Comparison of ENCODE assay signal across 1 cellular context in the genomic region with DNA sequence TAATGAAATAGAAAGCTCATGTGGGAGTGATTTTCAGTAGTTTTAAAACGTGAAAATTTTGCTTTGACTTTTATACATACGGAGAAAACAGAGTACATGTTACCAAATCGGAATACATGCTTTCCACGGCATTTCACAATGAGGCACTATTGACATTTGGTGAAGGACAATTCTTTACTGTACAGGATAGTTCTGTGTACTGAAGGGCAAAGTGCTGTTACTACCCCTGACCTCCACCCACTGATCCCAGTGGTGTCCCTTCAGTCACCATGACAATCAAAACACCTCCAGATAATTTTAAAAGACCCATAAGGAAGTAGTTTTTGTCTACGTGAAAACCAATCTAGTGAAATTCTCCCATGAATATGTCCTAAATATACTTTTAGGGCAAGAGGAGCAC.
TF ChIP-seq lines count a peak whose summit lies in the region.

No MANE protein-coding gene starts in this region.

TF ChIP-seq in HepG2, 621 proteins besides CTCF, POLR2A, EP300 and RAD21 (continued from another document and continues in another):
- TF ChIP-seq, protein P1, sequence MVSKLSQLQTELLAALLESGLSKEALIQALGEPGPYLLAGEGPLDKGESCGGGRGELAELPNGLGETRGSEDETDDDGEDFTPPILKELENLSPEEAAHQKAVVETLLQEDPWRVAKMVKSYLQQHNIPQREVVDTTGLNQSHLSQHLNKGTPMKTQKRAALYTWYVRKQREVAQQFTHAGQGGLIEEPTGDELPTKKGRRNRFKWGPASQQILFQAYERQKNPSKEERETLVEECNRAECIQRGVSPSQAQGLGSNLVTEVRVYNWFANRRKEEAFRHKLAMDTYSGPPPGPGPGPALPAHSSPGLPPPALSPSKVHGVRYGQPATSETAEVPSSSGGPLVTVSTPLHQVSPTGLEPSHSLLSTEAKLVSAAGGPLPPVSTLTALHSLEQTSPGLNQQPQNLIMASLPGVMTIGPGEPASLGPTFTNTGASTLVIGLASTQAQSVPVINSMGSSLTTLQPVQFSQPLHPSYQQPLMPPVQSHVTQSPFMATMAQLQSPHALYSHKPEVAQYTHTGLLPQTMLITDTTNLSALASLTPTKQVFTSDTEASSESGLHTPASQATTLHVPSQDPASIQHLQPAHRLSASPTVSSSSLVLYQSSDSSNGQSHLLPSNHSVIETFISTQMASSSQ (IDR thresholded peaks at IDR 0.05; ENCODE audit: low read depth) = peak; percentile 41; the same call in 1 of the 2 replicates
- TF ChIP-seq, protein P1 (CRISPR knock-in tag; IDR thresholded peaks at IDR 0.05; ENCODE audit: borderline replicate concordance) = no peak
- TF ChIP-seq ZNF138 (CRISPR knock-in tag; IDR thresholded peaks at IDR 0.05; ENCODE audit: low read depth) (no peak), TRIM24 (CRISPR knock-in tag; IDR thresholded peaks at IDR 0.05) (0 out of 2 replicates have a peak, but pooled peaks have one; percentile 53), KDM6A (CRISPR knock-in tag; IDR thresholded peaks at IDR 0.05; ENCODE audit: low read depth) (peak; percentile 72; the same call in 1 of the 2 replicates), ESRRA (CRISPR knock-in tag; IDR thresholded peaks at IDR 0.05; ENCODE audit: low read depth) (peak; percentile 94), HOXA5 (CRISPR knock-in tag; IDR thresholded peaks at IDR 0.05) (0 out of 2 replicates have a peak, but pooled peaks have one; percentile 47), HMG20A (CRISPR knock-in tag; IDR thresholded peaks at IDR 0.05; ENCODE audit: borderline replicate concordance) (peak; percentile 89; the same call in 1 of the 2 replicates), ZNF616 (CRISPR knock-in tag; IDR thresholded peaks at IDR 0.05; ENCODE audit: low read depth) (no peak), MEF2D (CRISPR knock-in tag; IDR thresholded peaks at IDR 0.05) (0 out of 2 replicates have a peak, but pooled peaks have one; percentile 43), KAT8 (CRISPR knock-in tag; IDR thresholded peaks at IDR 0.05) (0 out of 2 replicates have a peak, but pooled peaks have one; percentile 39), RARA (CRISPR knock-in tag; IDR thresholded peaks at IDR 0.05) (peak; percentile 83), ZNF629 (CRISPR knock-in tag; conservative IDR thresholded peaks at IDR 0.05) (0 out of 2 replicates have a peak, but pooled peaks have one; percentile 17), ZNF124 (CRISPR knock-in tag; IDR thresholded peaks at IDR 0.05) (0 out of 2 replicates have a peak, but pooled peaks have one; percentile 28), SOX13 (IDR thresholded peaks at IDR 0.05) (peak; percentile 79), SOX13 (CRISPR knock-in tag; conservative IDR thresholded peaks at IDR 0.05 in 1 of 2, IDR thresholded peaks at IDR 0.05 in 1 of 2) (peak in 1 of 2 experiments; percentile 90; a peak in 2 of 4 replicates), ZNF121 (CRISPR knock-in tag; IDR thresholded peaks at IDR 0.05) (no peak), GABPA (IDR thresholded peaks at IDR 0.05; ENCODE audit: low read depth, low read length) (no peak), GABPA (CRISPR knock-in tag; IDR thresholded peaks at IDR 0.05; ENCODE audit: low read depth) (0 out of 2 replicates have a peak, but pooled peaks have one; percentile 11), PITX1 (CRISPR knock-in tag; IDR thresholded peaks at IDR 0.05) (0 out of 2 replicates have a peak, but pooled peaks have one; percentile 23), SP1 (IDR thresholded peaks at IDR 0.05) (no peak), SP1 (CRISPR knock-in tag; IDR thresholded peaks at IDR 0.05) (no peak), HOXA3 (CRISPR knock-in tag; IDR thresholded peaks at IDR 0.05) (peak; percentile 16; the same call in 1 of the 2 replicates), DPF2 (CRISPR knock-in tag; IDR thresholded peaks at IDR 0.05; ENCODE audit: borderline replicate concordance, low read depth) (peak; percentile 76), HDAC1 (CRISPR knock-in tag; IDR thresholded peaks at IDR 0.05) (peak; percentile 46; the same call in 1 of the 2 replicates), ZNF317 (CRISPR knock-in tag; IDR thresholded peaks at IDR 0.05) (0 out of 2 replicates have a peak, but pooled peaks have one; percentile 22), CEBPB (IDR thresholded peaks at IDR 0.05; ENCODE audit: borderline replicate concordance, low read depth, low read length) (peak; percentile 96), PAX8 (CRISPR knock-in tag; IDR thresholded peaks at IDR 0.05; ENCODE audit: borderline replicate concordance) (no peak), ETV5 (CRISPR knock-in tag; IDR thresholded peaks at IDR 0.05; ENCODE audit: borderline replicate concordance) (peak; percentile 45; the same call in 1 of the 2 replicates), RFX3 (CRISPR knock-in tag; IDR thresholded peaks at IDR 0.05) (peak; percentile 64), ZFP36L1 (CRISPR knock-in tag; IDR thresholded peaks at IDR 0.05) (0 out of 2 replicates have a peak, but pooled peaks have one; percentile 51), MED1 (CRISPR knock-in tag; IDR thresholded peaks at IDR 0.05) (peak; percentile 58), ELF3 (CRISPR knock-in tag; IDR thresholded peaks at IDR 0.05) (peak; percentile 73), SALL1 (CRISPR knock-in tag; IDR thresholded peaks at IDR 0.05) (peak; percentile 57; the same call in 1 of the 2 replicates), CBX2 (IDR thresholded peaks at IDR 0.05; ENCODE audit: low read depth, low read length) (0 out of 2 replicates have a peak, but pooled peaks have one; percentile 16), CBX2 (CRISPR knock-in tag; IDR thresholded peaks at IDR 0.05; ENCODE audit: low read depth) (no peak), NR2C2 (CRISPR knock-in tag; IDR thresholded peaks at IDR 0.05; ENCODE audit: borderline replicate concordance) (peak; percentile 65), CREB1 (IDR thresholded peaks at IDR 0.05) (no peak), CREB1 (CRISPR knock-in tag; IDR thresholded peaks at IDR 0.05) (peak; percentile 40), FOSL2 (CRISPR knock-in tag; IDR thresholded peaks at IDR 0.05) (peak; percentile 62), NCOR1 (IDR thresholded peaks at IDR 0.05; ENCODE audit: borderline replicate concordance, low read length) (peak; percentile 86; the same call in 1 of the 2 replicates), CREM (IDR thresholded peaks at IDR 0.05) (peak; percentile 42; the same call in 1 of the 2 replicates), CREM (CRISPR knock-in tag; IDR thresholded peaks at IDR 0.05) (no peak)
- TF ChIP-seq, protein P2, sequence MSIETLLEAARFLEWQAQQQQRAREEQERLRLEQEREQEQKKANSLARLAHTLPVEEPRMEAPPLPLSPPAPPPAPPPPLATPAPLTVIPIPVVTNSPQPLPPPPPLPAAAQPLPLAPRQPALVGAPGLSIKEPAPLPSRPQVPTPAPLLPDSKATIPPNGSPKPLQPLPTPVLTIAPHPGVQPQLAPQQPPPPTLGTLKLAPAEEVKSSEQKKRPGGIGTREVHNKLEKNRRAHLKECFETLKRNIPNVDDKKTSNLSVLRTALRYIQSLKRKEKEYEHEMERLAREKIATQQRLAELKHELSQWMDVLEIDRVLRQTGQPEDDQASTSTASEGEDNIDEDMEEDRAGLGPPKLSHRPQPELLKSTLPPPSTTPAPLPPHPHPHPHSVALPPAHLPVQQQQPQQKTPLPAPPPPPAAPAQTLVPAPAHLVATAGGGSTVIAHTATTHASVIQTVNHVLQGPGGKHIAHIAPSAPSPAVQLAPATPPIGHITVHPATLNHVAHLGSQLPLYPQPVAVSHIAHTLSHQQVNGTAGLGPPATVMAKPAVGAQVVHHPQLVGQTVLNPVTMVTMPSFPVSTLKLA (IDR thresholded peaks at IDR 0.05) = peak; percentile 18; the same call in 1 of the 2 replicates
- TF ChIP-seq, protein P3, sequence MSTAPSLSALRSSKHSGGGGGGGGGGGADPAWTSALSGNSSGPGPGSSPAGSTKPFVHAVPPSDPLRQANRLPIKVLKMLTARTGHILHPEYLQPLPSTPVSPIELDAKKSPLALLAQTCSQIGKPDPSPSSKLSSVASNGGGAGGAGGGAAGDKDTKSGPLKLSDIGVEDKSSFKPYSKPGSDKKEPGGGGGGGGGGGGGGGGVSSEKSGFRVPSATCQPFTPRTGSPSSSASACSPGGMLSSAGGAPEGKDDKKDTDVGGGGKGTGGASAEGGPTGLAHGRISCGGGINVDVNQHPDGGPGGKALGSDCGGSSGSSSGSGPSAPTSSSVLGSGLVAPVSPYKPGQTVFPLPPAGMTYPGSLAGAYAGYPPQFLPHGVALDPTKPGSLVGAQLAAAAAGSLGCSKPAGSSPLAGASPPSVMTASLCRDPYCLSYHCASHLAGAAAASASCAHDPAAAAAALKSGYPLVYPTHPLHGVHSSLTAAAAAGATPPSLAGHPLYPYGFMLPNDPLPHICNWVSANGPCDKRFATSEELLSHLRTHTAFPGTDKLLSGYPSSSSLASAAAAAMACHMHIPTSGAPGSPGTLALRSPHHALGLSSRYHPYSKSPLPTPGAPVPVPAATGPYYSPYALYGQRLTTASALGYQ (CRISPR knock-in tag; IDR thresholded peaks at IDR 0.05) = no peak
- TF ChIP-seq, protein P4, sequence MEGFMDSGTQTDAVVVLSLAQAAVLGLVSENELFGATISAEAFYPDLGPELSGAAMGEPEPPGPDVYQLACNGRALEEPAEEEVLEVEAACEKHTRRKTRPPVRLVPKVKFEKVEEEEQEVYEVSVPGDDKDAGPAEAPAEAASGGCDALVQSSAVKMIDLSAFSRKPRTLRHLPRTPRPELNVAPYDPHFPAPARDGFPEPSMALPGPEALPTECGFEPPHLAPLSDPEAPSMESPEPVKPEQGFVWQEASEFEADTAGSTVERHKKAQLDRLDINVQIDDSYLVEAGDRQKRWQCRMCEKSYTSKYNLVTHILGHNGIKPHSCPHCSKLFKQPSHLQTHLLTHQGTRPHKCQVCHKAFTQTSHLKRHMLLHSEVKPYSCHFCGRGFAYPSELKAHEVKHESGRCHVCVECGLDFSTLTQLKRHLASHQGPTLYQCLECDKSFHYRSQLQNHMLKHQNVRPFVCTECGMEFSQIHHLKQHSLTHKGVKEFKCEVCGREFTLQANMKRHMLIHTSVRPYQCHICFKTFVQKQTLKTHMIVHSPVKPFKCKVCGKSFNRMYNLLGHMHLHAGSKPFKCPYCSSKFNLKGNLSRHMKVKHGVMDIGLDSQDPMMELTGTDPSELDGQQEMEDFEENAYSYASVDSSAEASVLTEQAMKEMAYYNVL (CRISPR knock-in tag; IDR thresholded peaks at IDR 0.05; ENCODE audit: borderline replicate concordance) = peak; percentile 57; the same call in 1 of the 2 replicates
- TF ChIP-seq, protein P5, sequence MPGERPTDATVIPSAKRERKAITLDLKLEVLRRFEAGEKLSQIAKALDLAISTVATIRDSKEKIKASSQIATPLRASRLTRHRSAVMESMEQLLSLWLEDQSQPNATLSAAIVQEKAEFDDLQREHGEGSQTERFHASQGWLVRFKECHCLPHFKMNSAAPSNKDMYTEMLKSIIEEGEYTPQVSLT (CRISPR knock-in tag; IDR thresholded peaks at IDR 0.05; ENCODE audit: borderline replicate concordance, low read depth) = no peak
- TF ChIP-seq, protein P6, sequence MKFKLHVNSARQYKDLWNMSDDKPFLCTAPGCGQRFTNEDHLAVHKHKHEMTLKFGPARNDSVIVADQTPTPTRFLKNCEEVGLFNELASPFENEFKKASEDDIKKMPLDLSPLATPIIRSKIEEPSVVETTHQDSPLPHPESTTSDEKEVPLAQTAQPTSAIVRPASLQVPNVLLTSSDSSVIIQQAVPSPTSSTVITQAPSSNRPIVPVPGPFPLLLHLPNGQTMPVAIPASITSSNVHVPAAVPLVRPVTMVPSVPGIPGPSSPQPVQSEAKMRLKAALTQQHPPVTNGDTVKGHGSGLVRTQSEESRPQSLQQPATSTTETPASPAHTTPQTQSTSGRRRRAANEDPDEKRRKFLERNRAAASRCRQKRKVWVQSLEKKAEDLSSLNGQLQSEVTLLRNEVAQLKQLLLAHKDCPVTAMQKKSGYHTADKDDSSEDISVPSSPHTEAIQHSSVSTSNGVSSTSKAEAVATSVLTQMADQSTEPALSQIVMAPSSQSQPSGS (CRISPR knock-in tag; IDR thresholded peaks at IDR 0.05) = peak; percentile 67
- TF ChIP-seq, protein P7, sequence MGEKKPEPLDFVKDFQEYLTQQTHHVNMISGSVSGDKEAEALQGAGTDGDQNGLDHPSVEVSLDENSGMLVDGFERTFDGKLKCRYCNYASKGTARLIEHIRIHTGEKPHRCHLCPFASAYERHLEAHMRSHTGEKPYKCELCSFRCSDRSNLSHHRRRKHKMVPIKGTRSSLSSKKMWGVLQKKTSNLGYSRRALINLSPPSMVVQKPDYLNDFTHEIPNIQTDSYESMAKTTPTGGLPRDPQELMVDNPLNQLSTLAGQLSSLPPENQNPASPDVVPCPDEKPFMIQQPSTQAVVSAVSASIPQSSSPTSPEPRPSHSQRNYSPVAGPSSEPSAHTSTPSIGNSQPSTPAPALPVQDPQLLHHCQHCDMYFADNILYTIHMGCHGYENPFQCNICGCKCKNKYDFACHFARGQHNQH (CRISPR knock-in tag; IDR thresholded peaks at IDR 0.05) = 0 out of 2 replicates have a peak, but pooled peaks have one; percentile 34
- TF ChIP-seq, protein P8, sequence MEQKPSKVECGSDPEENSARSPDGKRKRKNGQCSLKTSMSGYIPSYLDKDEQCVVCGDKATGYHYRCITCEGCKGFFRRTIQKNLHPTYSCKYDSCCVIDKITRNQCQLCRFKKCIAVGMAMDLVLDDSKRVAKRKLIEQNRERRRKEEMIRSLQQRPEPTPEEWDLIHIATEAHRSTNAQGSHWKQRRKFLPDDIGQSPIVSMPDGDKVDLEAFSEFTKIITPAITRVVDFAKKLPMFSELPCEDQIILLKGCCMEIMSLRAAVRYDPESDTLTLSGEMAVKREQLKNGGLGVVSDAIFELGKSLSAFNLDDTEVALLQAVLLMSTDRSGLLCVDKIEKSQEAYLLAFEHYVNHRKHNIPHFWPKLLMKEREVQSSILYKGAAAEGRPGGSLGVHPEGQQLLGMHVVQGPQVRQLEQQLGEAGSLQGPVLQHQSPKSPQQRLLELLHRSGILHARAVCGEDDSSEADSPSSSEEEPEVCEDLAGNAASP (CRISPR knock-in tag; IDR thresholded peaks at IDR 0.05; ENCODE audit: borderline replicate concordance) = peak; percentile 33; the same call in 1 of the 2 replicates
